Comparison of ENCODE assay signal across 8 cellular contexts in genomic region chr22:17637490-17638181, GRCh38. TPM values are rescaled to one million over a fixed set of nuclear protein-coding genes. Genes with fewer than 3 reads are reported as not detected.
DNase-seq lines count a peak whose midpoint lies in the region; ATAC-seq and TF ChIP-seq lines count a peak whose summit lies in the region.

No MANE protein-coding gene starts in this region.

- DNase-seq in AG09309 (ENCODE audit: low read depth) (no peak), breast epithelium (ENCODE audit: low spot score in 2 of 2) (no peak), HPDE6-E6E7 (ENCODE audit: extremely low spot score) (no peak), middle frontal gyrus (ENCODE audit: extremely low spot score, low spot score) (no peak), SHP77 (lab: John Stamatoyannopoulos, UW) (no peak), C1 segment of cervical spinal cord (lab: John Stamatoyannopoulos, UW) (no peak)

- H3K27me3 ChIP-seq in breast epithelium (no peaks in the 10 kb centered on the region), muscle layer of colon (ENCODE audit: control insufficient read depth in 1 of 2, insufficient read depth in 2 of 2, low read length in 2 of 2) (no peaks in the 10 kb centered on the region)

- H3K36me3 ChIP-seq in breast epithelium, result no peaks in the 10 kb centered on the region
- H3K36me3 ChIP-seq in muscle layer of colon (ENCODE audit: insufficient read depth, low read length), result no peaks in the 10 kb centered on the region

- H3K4me1 ChIP-seq in breast epithelium (no peaks in the 10 kb centered on the region), muscle layer of colon (ENCODE audit: insufficient read depth, low read length) (peaks cover 20% of the 10 kb centered on the region)

- H3K4me3 ChIP-seq in AG09309 (ENCODE audit: control insufficient read depth, low read depth, low read length), result peak overlapping the region; percentile 99
- peak overlapping the region; percentile 75 to 92 (median 89) for H3K4me3 ChIP-seq in breast epithelium
- peak overlapping the region; percentile 75 to 86 for H3K4me3 ChIP-seq in muscle layer of colon (ENCODE audit: low read depth in 1 of 2, low read length in 2 of 2)

- H3K27ac ChIP-seq in breast epithelium (peak overlapping the region; percentile 100), muscle layer of colon (ENCODE audit: low read depth, low read length) (peak overlapping the region; percentile 96)

- no peak for TF ChIP-seq POLR2A in breast epithelium (IDR thresholded peaks at IDR 0.05)

- TF ChIP-seq CTCF in AG09309 (IDR thresholded peaks at IDR 0.05; ENCODE audit: control insufficient read depth, insufficient read depth, low read depth, low read length, missing control alignments) (no peak), breast epithelium (IDR thresholded peaks at IDR 0.05) (no peak)

- peak; percentile 3 for ATAC-seq in HG03097 (IDR thresholded peaks at IDR 0.05; ENCODE audit: low FRiP score, unreplicated experiment)

- H3K9me3 ChIP-seq in breast epithelium (no peaks in the 10 kb centered on the region), muscle layer of colon (ENCODE audit: low read length) (no peaks in the 10 kb centered on the region)

- H3K9ac ChIP-seq in muscle layer of colon (ENCODE audit: low read length), result peak overlapping the region; percentile 89

- intact Hi-C loops in breast epithelium (cut with DNase I; ENCODE audit: low total_unique reads), result no loop called here

RNA-seq across cellular contexts. Expression of gene BCL2L13, which starts 0.9 kb away (rescaled TPM):
- total RNA-seq in breast epithelium, result 100 to 1,000 TPM in 1 of 3 donors, 10 to 100 TPM in 2; 46.9 to 140 (median 61.6) TPM

RNA-seq across cellular contexts. Expression of gene ATP6V1E1, which starts 9.1 kb away (rescaled TPM):
- total RNA-seq in breast epithelium, result 100 to 1,000 TPM; 111 to 163 (median 117) TPM
